In genomic region chr14:70724944-70725343, GRCh38 we compare ENCODE assay signal across 17 cellular contexts.
DNase-seq lines count a peak whose midpoint lies in the region; FAIRE-seq and TF ChIP-seq lines count a peak whose summit lies in the region.
"Had no signal": no experiment of that assay in that cellular context is flagged by ENCODE, and none has a peak within 500 bp of the region (broad histone marks: within the 10 kb centered on the region; RNA-seq: fewer than 3 reads in every experiment).

No MANE protein-coding gene starts in this region.

- H4K20me1 ChIP-seq in H9 (ENCODE audit: control insufficient read depth, insufficient read depth, insufficient read length) (no peaks in the 10 kb centered on the region), mammary epithelial cell (ENCODE audit: insufficient read depth, low read length) (no peaks in the 10 kb centered on the region)

- H3T11ph ChIP-seq in H9 (ENCODE audit: low read length), result no peak overlapping the region

- no peak overlapping the region for H2AK5ac ChIP-seq in H9 (ENCODE audit: insufficient read length, low read length)

- H3K36me3 Mint-ChIP-seq in H9 (ENCODE audit: insufficient read depth in 1 of 3, low read depth in 3 of 3) (peaks cover 14 to 23% (median 19%) of the 10 kb centered on the region in 3 experiments), type B pancreatic cell (peaks cover 19% of the 10 kb centered on the region), MCF 10A (ENCODE audit: insufficient read depth, unreplicated experiment) (peaks cover 6% of the 10 kb centered on the region)

- BruUV-seq in MCF 10A (replicated peaks; lab: Mats Ljungman, UMichigan), result no TSS peak
- no TSS peak for BruUV-seq in mammary epithelial cell (replicated peaks; lab: Mats Ljungman, UMichigan)

- H3K9ac ChIP-seq in H9 (ENCODE audit: extremely low read depth, insufficient read length, low read length), result no peak overlapping the region
- H3K9ac ChIP-seq in mammary epithelial cell (ENCODE audit: insufficient read depth, low read length), result no peak overlapping the region

- H3K79me2 ChIP-seq in H9 (ENCODE audit: insufficient read depth, low read length) (no peaks in the 10 kb centered on the region), mammary epithelial cell (ENCODE audit: insufficient read depth, low read length) (peaks cover 8% of the 10 kb centered on the region)

- H3K27ac ChIP-seq in H9 (ENCODE audit: insufficient read length, low read depth, low read length) (no peak overlapping the region), esophagus squamous epithelium (peak overlapping the region; percentile 28 to 81 (median 61)), mammary epithelial cell (ENCODE audit: insufficient read depth, low read depth, low read length) (no peak overlapping the region)
- H3K27ac ChIP-seq: A549, C4-2B had no signal

- no peak overlapping the region for H3K14ac ChIP-seq in H9 (ENCODE audit: insufficient read depth, low read length)

- H3K36me3 ChIP-seq in bronchial epithelial cell (ENCODE audit: control insufficient read depth, insufficient read depth, low read length) (peaks cover 1% of the 10 kb centered on the region), esophagus squamous epithelium (peaks cover 0 to 21% (median 0%) of the 10 kb centered on the region in 3 donors), mammary epithelial cell (ENCODE audit: insufficient read depth, low read length) (peaks cover 28% of the 10 kb centered on the region)
- H3K36me3 ChIP-seq: BE2C had no signal

- H3K4me1 Mint-ChIP-seq in H9 (peaks cover 20 to 22% of the 10 kb centered on the region in 2 experiments), type B pancreatic cell (ENCODE audit: unreplicated experiment) (peaks cover 20% of the 10 kb centered on the region), MCF 10A (ENCODE audit: insufficient read depth, unreplicated experiment) (no peaks in the 10 kb centered on the region)
- H3K4me1 Mint-ChIP-seq: CD4-positive, alpha-beta memory T cell had no signal

- TF ChIP-seq POLR2A in esophagus squamous epithelium (IDR thresholded peaks at IDR 0.05), result no peak

- H3K18ac ChIP-seq in H9 (ENCODE audit: insufficient read length, low read depth, low read length), result no peak overlapping the region

- dilution Hi-C loops in mammary epithelial cell (cut with HindIII; ENCODE audit: low sequenced_read_pairs), result no loop called here

- intact Hi-C loops in esophagus squamous epithelium (cut with DNase I) (no loop called here), MCF 10A (cut with micrococcal nuclease) (no loop called here), mammary epithelial cell (cut with micrococcal nuclease) (no loop called here)

- in situ Hi-C loops in mammary epithelial cell (cut with MboI; ENCODE audit: low sequenced_read_pairs in 2 of 2), result no loop called here

- H3K23ac ChIP-seq in H9 (ENCODE audit: insufficient read length, low read depth, low read length), result no peak overlapping the region

- no peak overlapping the region for H2BK5ac ChIP-seq in H9 (ENCODE audit: insufficient read length, low read length)

- H2BK20ac ChIP-seq in H9 (ENCODE audit: low read depth, low read length, poor library complexity, severe bottlenecking), result no peak overlapping the region

- H3K9me3 Mint-ChIP-seq in H9 (no peaks in the 10 kb centered on the region), type B pancreatic cell (no peaks in the 10 kb centered on the region), MCF 10A (ENCODE audit: unreplicated experiment) (no peaks in the 10 kb centered on the region)
- H3K9me3 Mint-ChIP-seq: CD4-positive, alpha-beta memory T cell had no signal

- H2AFZ ChIP-seq in H9 (ENCODE audit: low read length) (no peak overlapping the region), mammary epithelial cell (ENCODE audit: low read depth, low read length) (no peak overlapping the region)

- FAIRE-seq in bronchial epithelial cell (lab: Jason Lieb, UNC), result peak; percentile 88
- FAIRE-seq: A549, D721Med had no signal

- no peak overlapping the region for H3K56ac ChIP-seq in H9 (ENCODE audit: insufficient read length, low read depth, low read length)

- CTCF ChIA-PET in MCF 10A (lab: Yijun Ruan, JAX), result no interaction called here
- CTCF ChIA-PET in mammary epithelial cell (lab: Charles Lee; ENCODE audit: low non-redundant PET), result no interaction called here

- H3K79me1 ChIP-seq in H9 (ENCODE audit: insufficient read depth, low read depth, low read length, poor library complexity, severe bottlenecking), result no peaks in the 10 kb centered on the region

- no peaks in the 10 kb centered on the region for H3K27me3 Mint-ChIP-seq in H9 (ENCODE audit: low read depth)
- H3K27me3 Mint-ChIP-seq in type B pancreatic cell, result no peaks in the 10 kb centered on the region
- no peaks in the 10 kb centered on the region for H3K27me3 Mint-ChIP-seq in MCF 10A (ENCODE audit: insufficient read depth, unreplicated experiment)
- H3K27me3 Mint-ChIP-seq: CD4-positive, alpha-beta memory T cell had no signal

- no peak overlapping the region for H3K4ac ChIP-seq in H9 (ENCODE audit: low read depth, low read length)

- no peak overlapping the region for H4K5ac ChIP-seq in H9 (ENCODE audit: insufficient read length, low read depth, low read length)

- no peak overlapping the region for H3K4me3 Mint-ChIP-seq in H9
- H3K4me3 Mint-ChIP-seq in type B pancreatic cell, result no peak overlapping the region
- no peak overlapping the region for H3K4me3 Mint-ChIP-seq in MCF 10A (ENCODE audit: unreplicated experiment)
- H3K4me3 Mint-ChIP-seq: CD4-positive, alpha-beta memory T cell had no signal

- H3K27me3 ChIP-seq in H9 (ENCODE audit: insufficient read depth, low read length) (no peaks in the 10 kb centered on the region), bronchial epithelial cell (ENCODE audit: control insufficient read depth, insufficient read depth, low read length) (no peaks in the 10 kb centered on the region), esophagus squamous epithelium (no peaks in the 10 kb centered on the region), mammary epithelial cell (ENCODE audit: insufficient read depth, low read length) (no peaks in the 10 kb centered on the region)
- H3K27me3 ChIP-seq: BE2C had no signal

- no peak overlapping the region for H3K4me2 ChIP-seq in H9 (ENCODE audit: insufficient read depth, insufficient read length, low read length)
- H3K4me2 ChIP-seq in mammary epithelial cell (ENCODE audit: insufficient read depth, low read depth, low read length), result no peak overlapping the region
- H3K4me2 ChIP-seq: A549 had no signal

- POLR2A ChIA-PET in MCF 10A (lab: Yijun Ruan, JAX), result no interaction called here

- H2BK15ac ChIP-seq in H9 (ENCODE audit: low read depth, low read length), result no peak overlapping the region

- no peak overlapping the region for H4K8ac ChIP-seq in H9 (replicated peaks; ENCODE audit: insufficient read length, low read depth, low read length)

- H3K27ac Mint-ChIP-seq in H9 (peak overlapping the region in 2 of 3 experiments; percentile 30 to 45; a peak in 1 of 7 replicates), type B pancreatic cell (peak overlapping the region; percentile 87), MCF 10A (ENCODE audit: low read depth, unreplicated experiment) (no peak overlapping the region)
- H3K27ac Mint-ChIP-seq: CD4-positive, alpha-beta memory T cell had no signal

- no peak overlapping the region for H2BK120ac ChIP-seq in H9 (ENCODE audit: low read depth, low read length, poor library complexity, severe bottlenecking)

- no peak overlapping the region for H4K91ac ChIP-seq in H9 (ENCODE audit: insufficient read length, low read depth, low read length)

- H3K9me3 ChIP-seq in H9 (ENCODE audit: control insufficient read depth, low read depth, low read length), result no peaks in the 10 kb centered on the region
- H3K9me3 ChIP-seq in esophagus squamous epithelium, result no peaks in the 10 kb centered on the region
- H3K9me3 ChIP-seq in mammary epithelial cell (replicated peaks; ENCODE audit: insufficient read depth, low read length), result no peaks in the 10 kb centered on the region
- H3K9me3 ChIP-seq: A549, BE2C had no signal

- no peak overlapping the region for H3K4me3 ChIP-seq in bronchial epithelial cell (ENCODE audit: low read depth, low read length)
- H3K4me3 ChIP-seq in esophagus squamous epithelium, result no peak overlapping the region
- H3K4me3 ChIP-seq in mammary epithelial cell (replicated peaks in 1 of 3; ENCODE audit: insufficient read depth in 1 of 3, low read depth in 2 of 3, low read length in 3 of 3), result no peak overlapping the region
- H3K4me3 ChIP-seq: A549 had no signal

- no peaks in the 10 kb centered on the region for H3K23me2 ChIP-seq in H9 (ENCODE audit: insufficient read length, low read depth, low read length, poor library complexity, severe bottlenecking)

- H2BK12ac ChIP-seq in H9 (ENCODE audit: insufficient read length, low read depth, low read length), result no peak overlapping the region

- WGBS in H9 (ENCODE audit: extremely low coverage, insufficient read length, low lambda C conversion rate), result no CpG with 5 or more reads among the region's 6 CpGs
- WGBS in esophagus squamous epithelium, 2 donors, result 78 to 80% methylated on average over 1 to 5 of the region's 6 CpGs
- WGBS in mammary epithelial cell (ENCODE audit: low coverage, missing lambda C conversion rate), result 97% methylated on average over 5 of the region's 6 CpGs

- DNase-seq in H9 (no peak), bronchial epithelial cell (ENCODE audit: low read depth) (no peak), esophagus squamous epithelium (lab: John Stamatoyannopoulos, UW) (no peak), type B pancreatic cell (ENCODE audit: extremely low spot score, unreplicated experiment) (no peak), cerebellar nuclear complex (lab: John Stamatoyannopoulos, UW) (no peak), MCF 10A (ENCODE audit: unreplicated experiment) (no peak), mammary epithelial cell (no peak)
- DNase-seq: BE2C; CD4-positive, alpha-beta memory T cell; COR-L47; DMS153; DND-41; GF-D8; IMR-90 had no signal

- no peaks in the 10 kb centered on the region; the same call in 1 of the 2 replicates for H3K4me1 ChIP-seq in H9 (ENCODE audit: insufficient read depth, low read length)
- H3K4me1 ChIP-seq in esophagus squamous epithelium, result peaks cover 7 to 65% (median 10%) of the 10 kb centered on the region in 3 donors
- no peaks in the 10 kb centered on the region for H3K4me1 ChIP-seq in mammary epithelial cell (ENCODE audit: insufficient read depth, low read length)
- H3K4me1 ChIP-seq: BE2C had no signal

- TF ChIP-seq CTCF in H9 (conservative IDR thresholded peaks at IDR 0.05) (no peak), bronchial epithelial cell (IDR thresholded peaks at IDR 0.05; ENCODE audit: insufficient read depth, low read length, severe bottlenecking) (no peak), esophagus squamous epithelium (IDR thresholded peaks at IDR 0.05) (no peak), type B pancreatic cell (conservative IDR thresholded peaks at IDR 0.05) (no peak), MCF 10A (IDR thresholded peaks at IDR 0.05; ENCODE audit: unreplicated experiment) (no peak), mammary epithelial cell (conservative IDR thresholded peaks at IDR 0.05 in 1 of 2, IDR thresholded peaks at IDR 0.05 in 1 of 2; ENCODE audit: extremely low read depth in 1 of 2, insufficient read depth in 1 of 2, low read depth in 1 of 2, low read length in 2 of 2) (no peak)

Comparison
In these comparisons a context has a peak if more than half of its experiments do, and no peak if none do; other contexts are left out.
1. H3K27ac ChIP-seq: peak in esophagus squamous epithelium (4 of 4); none in H9 (single experiment) and mammary epithelial cell (single experiment).